In the genomic region with DNA sequence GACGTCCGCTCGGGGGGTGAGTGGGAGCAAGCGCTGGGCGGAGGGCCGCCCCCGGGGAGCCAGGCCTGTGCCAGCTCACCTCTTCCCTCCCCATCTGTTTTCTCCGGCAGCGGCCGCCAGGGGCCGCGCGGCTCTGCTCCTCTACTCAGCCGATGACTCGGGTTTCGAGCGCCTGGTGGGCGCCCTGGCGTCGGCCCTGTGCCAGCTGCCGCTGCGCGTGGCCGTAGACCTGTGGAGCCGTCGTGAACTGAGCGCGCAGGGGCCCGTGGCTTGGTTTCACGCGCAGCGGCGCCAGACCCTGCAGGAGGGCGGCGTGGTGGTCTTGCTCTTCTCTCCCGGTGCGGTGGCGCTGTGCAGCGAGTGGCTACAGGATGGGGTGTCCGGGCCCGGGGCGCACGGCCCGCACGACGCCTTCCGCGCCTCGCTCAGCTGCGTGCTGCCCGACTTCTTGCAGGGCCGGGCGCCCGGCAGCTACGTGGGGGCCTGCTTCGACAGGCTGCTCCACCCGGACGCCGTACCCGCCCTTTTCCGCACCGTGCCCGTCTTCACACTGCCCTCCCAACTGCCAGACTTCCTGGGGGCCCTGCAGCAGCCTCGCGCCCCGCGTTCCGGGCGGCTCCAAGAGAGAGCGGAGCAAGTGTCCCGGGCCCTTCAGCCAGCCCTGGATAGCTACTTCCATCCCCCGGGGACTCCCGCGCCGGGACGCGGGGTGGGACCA, we compare ENCODE assay signal across 1 cellular context.
A peak's percentile ranks its signal among the peaks of the same experiment; 100 is the strongest.
TF ChIP-seq lines count a peak whose summit lies in the region.

No MANE protein-coding gene starts in this region.

TF ChIP-seq in HepG2, 621 proteins besides CTCF, POLR2A, EP300 and RAD21 (continued from another document and continues in another):
- TF ChIP-seq NAIF1 (CRISPR knock-in tag; IDR thresholded peaks at IDR 0.05; ENCODE audit: borderline replicate concordance) = no peak
- TF ChIP-seq ZNF230 (CRISPR knock-in tag; IDR thresholded peaks at IDR 0.05) = peak; percentile 41; the same call in 1 of the 2 replicates
- TF ChIP-seq POLR2G (IDR thresholded peaks at IDR 0.05; ENCODE audit: low read depth, low read length) = peak; percentile 39; the same call in 1 of the 2 replicates
- TF ChIP-seq, protein P1, sequence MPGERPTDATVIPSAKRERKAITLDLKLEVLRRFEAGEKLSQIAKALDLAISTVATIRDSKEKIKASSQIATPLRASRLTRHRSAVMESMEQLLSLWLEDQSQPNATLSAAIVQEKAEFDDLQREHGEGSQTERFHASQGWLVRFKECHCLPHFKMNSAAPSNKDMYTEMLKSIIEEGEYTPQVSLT (CRISPR knock-in tag; IDR thresholded peaks at IDR 0.05; ENCODE audit: borderline replicate concordance, low read depth) = no peak
- peak; percentile 69; the same call in 1 of the 2 replicates for TF ChIP-seq ZNF780A (CRISPR knock-in tag; IDR thresholded peaks at IDR 0.05)
- TF ChIP-seq, protein P2, sequence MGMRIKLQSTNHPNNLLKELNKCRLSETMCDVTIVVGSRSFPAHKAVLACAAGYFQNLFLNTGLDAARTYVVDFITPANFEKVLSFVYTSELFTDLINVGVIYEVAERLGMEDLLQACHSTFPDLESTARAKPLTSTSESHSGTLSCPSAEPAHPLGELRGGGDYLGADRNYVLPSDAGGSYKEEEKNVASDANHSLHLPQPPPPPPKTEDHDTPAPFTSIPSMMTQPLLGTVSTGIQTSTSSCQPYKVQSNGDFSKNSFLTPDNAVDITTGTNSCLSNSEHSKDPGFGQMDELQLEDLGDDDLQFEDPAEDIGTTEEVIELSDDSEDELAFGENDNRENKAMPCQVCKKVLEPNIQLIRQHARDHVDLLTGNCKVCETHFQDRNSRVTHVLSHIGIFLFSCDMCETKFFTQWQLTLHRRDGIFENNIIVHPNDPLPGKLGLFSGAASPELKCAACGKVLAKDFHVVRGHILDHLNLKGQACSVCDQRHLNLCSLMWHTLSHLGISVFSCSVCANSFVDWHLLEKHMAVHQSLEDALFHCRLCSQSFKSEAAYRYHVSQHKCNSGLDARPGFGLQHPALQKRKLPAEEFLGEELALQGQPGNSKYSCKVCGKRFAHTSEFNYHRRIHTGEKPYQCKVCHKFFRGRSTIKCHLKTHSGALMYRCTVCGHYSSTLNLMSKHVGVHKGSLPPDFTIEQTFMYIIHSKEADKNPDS (CRISPR knock-in tag; IDR thresholded peaks at IDR 0.05) = no peak
- TF ChIP-seq, protein P3, sequence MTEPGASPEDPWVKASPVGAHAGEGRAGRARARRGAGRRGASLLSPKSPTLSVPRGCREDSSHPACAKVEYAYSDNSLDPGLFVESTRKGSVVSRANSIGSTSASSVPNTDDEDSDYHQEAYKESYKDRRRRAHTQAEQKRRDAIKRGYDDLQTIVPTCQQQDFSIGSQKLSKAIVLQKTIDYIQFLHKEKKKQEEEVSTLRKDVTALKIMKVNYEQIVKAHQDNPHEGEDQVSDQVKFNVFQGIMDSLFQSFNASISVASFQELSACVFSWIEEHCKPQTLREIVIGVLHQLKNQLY (CRISPR knock-in tag; IDR thresholded peaks at IDR 0.05) = no peak
- 0 out of 2 replicates have a peak, but pooled peaks have one; percentile 25 for TF ChIP-seq PITX1 (CRISPR knock-in tag; IDR thresholded peaks at IDR 0.05)
- TF ChIP-seq ZBTB34 (CRISPR knock-in tag; IDR thresholded peaks at IDR 0.05) = no peak
- TF ChIP-seq, protein P4, sequence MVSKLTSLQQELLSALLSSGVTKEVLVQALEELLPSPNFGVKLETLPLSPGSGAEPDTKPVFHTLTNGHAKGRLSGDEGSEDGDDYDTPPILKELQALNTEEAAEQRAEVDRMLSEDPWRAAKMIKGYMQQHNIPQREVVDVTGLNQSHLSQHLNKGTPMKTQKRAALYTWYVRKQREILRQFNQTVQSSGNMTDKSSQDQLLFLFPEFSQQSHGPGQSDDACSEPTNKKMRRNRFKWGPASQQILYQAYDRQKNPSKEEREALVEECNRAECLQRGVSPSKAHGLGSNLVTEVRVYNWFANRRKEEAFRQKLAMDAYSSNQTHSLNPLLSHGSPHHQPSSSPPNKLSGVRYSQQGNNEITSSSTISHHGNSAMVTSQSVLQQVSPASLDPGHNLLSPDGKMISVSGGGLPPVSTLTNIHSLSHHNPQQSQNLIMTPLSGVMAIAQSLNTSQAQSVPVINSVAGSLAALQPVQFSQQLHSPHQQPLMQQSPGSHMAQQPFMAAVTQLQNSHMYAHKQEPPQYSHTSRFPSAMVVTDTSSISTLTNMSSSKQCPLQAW (CRISPR knock-in tag; IDR thresholded peaks at IDR 0.05) = peak; percentile 48
- no peak for TF ChIP-seq ZNF644 (CRISPR knock-in tag; IDR thresholded peaks at IDR 0.05; ENCODE audit: low read depth)
- TF ChIP-seq IKZF1 (IDR thresholded peaks at IDR 0.05) = no peak
- TF ChIP-seq HOXA7 (CRISPR knock-in tag; IDR thresholded peaks at IDR 0.05) = no peak
- no peak for TF ChIP-seq FIP1L1 (IDR thresholded peaks at IDR 0.05; ENCODE audit: borderline replicate concordance, insufficient read depth, low read depth, low read length)
- TF ChIP-seq SMARCC2 (IDR thresholded peaks at IDR 0.05) = no peak
- TF ChIP-seq, protein P5, sequence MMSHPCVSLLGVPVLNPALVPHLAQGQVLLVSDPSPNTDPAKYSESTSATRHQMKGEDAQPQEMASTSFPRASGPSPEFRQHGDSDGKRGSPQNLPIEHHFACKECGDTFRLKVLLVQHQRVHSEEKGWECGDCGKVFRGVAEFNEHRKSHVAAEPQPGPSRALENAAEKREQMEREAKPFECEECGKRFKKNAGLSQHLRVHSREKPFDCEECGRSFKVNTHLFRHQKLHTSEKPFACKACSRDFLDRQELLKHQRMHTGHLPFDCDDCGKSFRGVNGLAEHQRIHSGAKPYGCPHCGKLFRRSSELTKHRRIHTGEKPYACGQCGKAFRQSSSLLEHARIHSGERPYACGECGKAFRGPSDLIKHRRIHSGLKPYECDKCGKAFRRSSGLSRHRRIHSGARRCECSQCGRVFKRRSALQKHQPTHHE (CRISPR knock-in tag; IDR thresholded peaks at IDR 0.05; ENCODE audit: borderline replicate concordance) = peak; percentile 46; the same call in 1 of the 2 replicates
- no peak for TF ChIP-seq ZNF431 (CRISPR knock-in tag; IDR thresholded peaks at IDR 0.05; ENCODE audit: borderline replicate concordance, low read depth)
- no peak for TF ChIP-seq ZNF816 (CRISPR knock-in tag; IDR thresholded peaks at IDR 0.05; ENCODE audit: borderline replicate concordance)
- TF ChIP-seq, protein P6, sequence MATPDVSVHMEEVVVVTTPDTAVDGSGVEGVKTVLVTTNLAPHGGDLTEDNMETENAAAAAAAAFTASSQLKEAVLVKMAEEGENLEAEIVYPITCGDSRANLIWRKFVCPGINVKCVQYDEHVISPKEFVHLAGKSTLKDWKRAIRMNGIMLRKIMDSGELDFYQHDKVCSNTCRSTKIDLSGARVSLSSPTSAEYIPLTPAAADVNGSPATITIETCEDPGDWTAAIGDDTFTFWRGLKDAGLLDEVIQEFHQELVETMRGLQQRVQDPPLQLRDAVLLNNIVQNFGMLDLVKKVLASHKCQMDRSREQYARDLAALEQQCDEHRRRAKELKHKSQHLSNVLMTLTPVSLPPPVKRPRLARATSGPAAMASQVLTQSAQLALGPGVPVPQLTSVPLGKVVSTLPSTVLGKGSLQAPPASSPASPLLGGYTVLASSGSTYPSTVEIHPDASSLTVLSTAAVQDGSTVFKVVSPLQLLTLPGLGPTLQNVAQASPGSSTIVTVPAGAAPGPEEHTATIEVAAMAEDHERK (CRISPR knock-in tag; IDR thresholded peaks at IDR 0.05; ENCODE audit: low read depth) = no peak
- TF ChIP-seq SNRNP70 (IDR thresholded peaks at IDR 0.05; ENCODE audit: low read depth, low read length) = no peak
- TF ChIP-seq KDM6A (CRISPR knock-in tag; IDR thresholded peaks at IDR 0.05; ENCODE audit: low read depth) = no peak
- TF ChIP-seq ZNF7 (CRISPR knock-in tag; IDR thresholded peaks at IDR 0.05) = no peak
- TF ChIP-seq TFDP2 (CRISPR knock-in tag; IDR thresholded peaks at IDR 0.05) = 0 out of 2 replicates have a peak, but pooled peaks have one; percentile 25
- TF ChIP-seq ZNF530 (CRISPR knock-in tag; IDR thresholded peaks at IDR 0.05; ENCODE audit: low read depth) = no peak
- TF ChIP-seq ZFP36L1 (CRISPR knock-in tag; IDR thresholded peaks at IDR 0.05) = no peak
- no peak; the same call in 1 of the 2 replicates for TF ChIP-seq MAF1 (CRISPR knock-in tag; IDR thresholded peaks at IDR 0.05; ENCODE audit: borderline replicate concordance)
- no peak; the same call in 1 of the 2 replicates for TF ChIP-seq SKIL (CRISPR knock-in tag; IDR thresholded peaks at IDR 0.05; ENCODE audit: borderline replicate concordance)
- TF ChIP-seq CREB3 (CRISPR knock-in tag; IDR thresholded peaks at IDR 0.05) = peak; percentile 15
- TF ChIP-seq DR1 (CRISPR knock-in tag; IDR thresholded peaks at IDR 0.05) = no peak
- TF ChIP-seq MAFF (IDR thresholded peaks at IDR 0.05; ENCODE audit: low read depth, low read length) = no peak
- TF ChIP-seq ZMYM2 (CRISPR knock-in tag; IDR thresholded peaks at IDR 0.05) = no peak
- 0 out of 2 replicates have a peak, but pooled peaks have one; percentile 61 for TF ChIP-seq BRCA1 (CRISPR knock-in tag; IDR thresholded peaks at IDR 0.05)
- TF ChIP-seq PAWR (CRISPR knock-in tag; IDR thresholded peaks at IDR 0.05; ENCODE audit: borderline replicate concordance) = no peak
- TF ChIP-seq NR2C2 (CRISPR knock-in tag; IDR thresholded peaks at IDR 0.05; ENCODE audit: borderline replicate concordance) = 0 out of 2 replicates have a peak, but pooled peaks have one; percentile 18
- TF ChIP-seq IRF9 (CRISPR knock-in tag; IDR thresholded peaks at IDR 0.05; ENCODE audit: borderline replicate concordance) = peak; percentile 44; the same call in 1 of the 2 replicates
- TF ChIP-seq ZNF557 (CRISPR knock-in tag; IDR thresholded peaks at IDR 0.05) = peak; percentile 42; the same call in 1 of the 2 replicates
- no peak for TF ChIP-seq HMGA1 (CRISPR knock-in tag; conservative IDR thresholded peaks at IDR 0.05)
- peak; percentile 79; the same call in 1 of the 2 replicates for TF ChIP-seq MYC (CRISPR knock-in tag; IDR thresholded peaks at IDR 0.05; ENCODE audit: borderline replicate concordance)
- no peak for TF ChIP-seq NFRKB (IDR thresholded peaks at IDR 0.05)
- no peak; the same call in 1 of the 2 replicates for TF ChIP-seq ISL2 (CRISPR knock-in tag; IDR thresholded peaks at IDR 0.05)
- no peak for TF ChIP-seq ZUFSP (CRISPR knock-in tag; IDR thresholded peaks at IDR 0.05; ENCODE audit: borderline replicate concordance)
- TF ChIP-seq SMC3 (IDR thresholded peaks at IDR 0.05; ENCODE audit: low read length) = peak; percentile 15; the same call in 1 of the 2 replicates
- TF ChIP-seq PAF1 (CRISPR knock-in tag; IDR thresholded peaks at IDR 0.05) = no peak
- peak; percentile 81 for TF ChIP-seq ARNT2 (CRISPR knock-in tag; IDR thresholded peaks at IDR 0.05; ENCODE audit: low read depth)
- TF ChIP-seq AGO2 (optimal IDR thresholded peaks at IDR 0.05; ENCODE audit: low read depth, low read length) = peak; percentile 86
